Comparison of ENCODE assay signal across 1 cellular context in the genomic region with DNA sequence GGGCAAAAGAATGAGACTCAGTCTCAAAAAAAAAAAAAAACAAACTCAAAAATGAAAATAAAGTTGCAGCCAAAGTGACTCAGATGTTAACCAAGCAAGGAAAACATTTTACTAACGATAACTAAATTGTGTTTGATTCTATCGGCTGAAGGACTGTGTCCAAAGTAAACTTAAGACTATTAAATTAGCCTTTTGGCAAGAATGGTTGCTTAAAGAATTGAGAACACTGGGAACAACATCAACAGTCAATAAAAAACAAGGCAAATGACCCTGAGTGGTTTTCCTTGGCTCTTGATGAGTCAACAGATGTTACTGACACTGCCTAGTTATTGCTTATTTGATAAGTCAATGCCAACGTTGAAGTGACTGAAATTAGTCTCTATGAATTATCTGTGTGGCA.
TF ChIP-seq lines count a peak whose summit lies in the region.

No MANE protein-coding gene starts in this region.

TF ChIP-seq in HepG2, 621 proteins besides CTCF, POLR2A, EP300 and RAD21 (continued from another document):
- no peak for TF ChIP-seq ARID3A (IDR thresholded peaks at IDR 0.05; ENCODE audit: low read depth, low read length)
- TF ChIP-seq DNMT3B (CRISPR knock-in tag; conservative IDR thresholded peaks at IDR 0.05) = no peak
- TF ChIP-seq ZBTB8A (CRISPR knock-in tag; IDR thresholded peaks at IDR 0.05; ENCODE audit: borderline replicate concordance, low read depth) = no peak
- no peak for TF ChIP-seq NFKBIZ (CRISPR knock-in tag; IDR thresholded peaks at IDR 0.05)
- TF ChIP-seq, protein P1, sequence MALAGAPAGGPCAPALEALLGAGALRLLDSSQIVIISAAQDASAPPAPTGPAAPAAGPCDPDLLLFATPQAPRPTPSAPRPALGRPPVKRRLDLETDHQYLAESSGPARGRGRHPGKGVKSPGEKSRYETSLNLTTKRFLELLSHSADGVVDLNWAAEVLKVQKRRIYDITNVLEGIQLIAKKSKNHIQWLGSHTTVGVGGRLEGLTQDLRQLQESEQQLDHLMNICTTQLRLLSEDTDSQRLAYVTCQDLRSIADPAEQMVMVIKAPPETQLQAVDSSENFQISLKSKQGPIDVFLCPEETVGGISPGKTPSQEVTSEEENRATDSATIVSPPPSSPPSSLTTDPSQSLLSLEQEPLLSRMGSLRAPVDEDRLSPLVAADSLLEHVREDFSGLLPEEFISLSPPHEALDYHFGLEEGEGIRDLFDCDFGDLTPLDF (CRISPR knock-in tag; IDR thresholded peaks at IDR 0.05) = no peak
- TF ChIP-seq FOXA1 (IDR thresholded peaks at IDR 0.05) = no peak
- TF ChIP-seq FOXA1 (CRISPR knock-in tag; IDR thresholded peaks at IDR 0.05) = no peak
- no peak for TF ChIP-seq ZNF446 (CRISPR knock-in tag; IDR thresholded peaks at IDR 0.05)
- TF ChIP-seq IRF1 (CRISPR knock-in tag; IDR thresholded peaks at IDR 0.05; ENCODE audit: low read depth) = no peak
- TF ChIP-seq SPEN (CRISPR knock-in tag; IDR thresholded peaks at IDR 0.05; ENCODE audit: low read depth) = no peak
- TF ChIP-seq BCL6 (CRISPR knock-in tag; IDR thresholded peaks at IDR 0.05) = no peak
- no peak for TF ChIP-seq ETV6 (CRISPR knock-in tag; conservative IDR thresholded peaks at IDR 0.05)
- no peak for TF ChIP-seq TCF7L2 (IDR thresholded peaks at IDR 0.05; ENCODE audit: low read depth, low read length)
- TF ChIP-seq IRF2 (CRISPR knock-in tag; IDR thresholded peaks at IDR 0.05) = no peak
- no peak for TF ChIP-seq NCOR1 (IDR thresholded peaks at IDR 0.05; ENCODE audit: borderline replicate concordance, low read length)
- TF ChIP-seq ZNF101 (CRISPR knock-in tag; IDR thresholded peaks at IDR 0.05; ENCODE audit: borderline replicate concordance, low read depth) = no peak
